In the genomic region with DNA sequence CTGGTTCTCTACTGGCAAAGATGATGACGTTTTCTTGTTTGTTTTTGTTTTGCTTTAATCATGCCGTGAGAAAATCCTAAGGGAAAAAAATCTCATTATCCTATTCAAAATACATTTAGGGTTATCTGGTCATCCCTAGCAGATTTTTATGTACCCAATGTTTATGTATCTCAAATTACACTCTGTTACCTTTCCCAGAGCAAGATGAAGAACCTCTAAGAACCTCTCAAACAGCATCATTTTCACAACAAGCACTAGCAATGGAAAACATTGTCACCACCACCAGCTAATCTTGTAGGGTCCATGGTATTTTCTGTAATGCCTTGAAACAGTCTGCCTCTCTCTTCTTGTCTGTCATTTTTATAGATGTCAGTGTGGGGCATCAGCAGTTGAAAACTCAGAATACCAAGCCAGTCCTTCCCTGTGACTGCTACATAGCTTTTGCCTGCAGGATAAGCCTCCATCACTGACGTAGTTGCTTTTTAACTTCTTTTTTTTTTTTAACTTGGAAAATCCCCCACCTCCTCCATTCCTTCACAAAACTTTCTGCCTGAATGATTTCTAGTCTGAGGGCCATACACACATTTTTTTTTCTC, we compare ENCODE assay signal across 14 cellular contexts. TPM values are rescaled to one million over a fixed set of nuclear protein-coding genes. Genes with fewer than 3 reads are reported as not detected.
DNase-seq lines count a peak whose midpoint lies in the region; ATAC-seq, FAIRE-seq and TF ChIP-seq lines count a peak whose summit lies in the region.
"Had no signal": no experiment of that assay in that cellular context is flagged by ENCODE, and none has a peak within 500 bp of the region (broad histone marks: within the 10 kb centered on the region; RNA-seq: fewer than 3 reads in every experiment).

No MANE protein-coding gene starts in this region.

- H3K4me2 ChIP-seq in SK-N-SH = 0 out of 2 replicates have a peak overlapping the region, but pooled peaks have one; percentile 83

- peaks cover 13% of the 10 kb centered on the region for H3K36me3 Mint-ChIP-seq in activated T-helper 17 cell treated with anti-CD3 and anti-CD28 coated beads, Interleukin-2, amount 50 U/mL, for 72 hours (ENCODE audit: low read depth)
- H3K36me3 Mint-ChIP-seq in HFFc6 (ENCODE audit: low read depth) = no peaks in the 10 kb centered on the region

- no peak for FAIRE-seq in GM12892 (lab: Jason Lieb, UNC)

- H3K27me3 ChIP-seq in SK-N-SH (ENCODE audit: insufficient read depth) (no peaks in the 10 kb centered on the region), iPS-20b (ENCODE audit: insufficient read depth, low read length) (peaks cover 49% of the 10 kb centered on the region), testis (no peaks in the 10 kb centered on the region)

- no peaks in the 10 kb centered on the region for H3K9me2 ChIP-seq in SK-N-SH

- H3K9me3 ChIP-seq in SK-N-SH (no peaks in the 10 kb centered on the region), iPS-20b (ENCODE audit: insufficient read depth, low read depth, low read length) (no peaks in the 10 kb centered on the region), testis (no peaks in the 10 kb centered on the region)
- H3K9me3 ChIP-seq: right atrium auricular region had no signal

- TF ChIP-seq EP300 in SK-N-SH (IDR thresholded peaks at IDR 0.05; ENCODE audit: borderline replicate concordance in 1 of 2, low read depth in 1 of 2, low read length in 1 of 2) = no peak

- CTCF ChIA-PET in SK-N-SH (lab: Yijun Ruan, JAX) = interaction anchor here (0.8 to 2.0 kb wide), 6 partner anchors 13 to 296 kb away, joined by 3 to 10 read pairs (median 3); no protein-coding TSS in a partner anchor

- H4K20me1 ChIP-seq in SK-N-SH (ENCODE audit: insufficient read depth) = peaks cover 4% of the 10 kb centered on the region; the same call in 1 of the 2 replicates

- no peak for TF ChIP-seq RAD21 in SK-N-SH (IDR thresholded peaks at IDR 0.05; ENCODE audit: low read length)

- intact Hi-C loops in testis (cut with DNase I; ENCODE audit: low total_unique reads) = no loop called here
- intact Hi-C loops in lower leg skin (cut with DNase I; ENCODE audit: low total_unique reads) = no loop called here

- DNase-seq in SK-N-SH = no peak
- DNase-seq in testis = no peak
- DNase-seq in lower leg skin (ENCODE audit: low spot score in 2 of 2) = no peak
- no peak for DNase-seq in GM12892 (ENCODE audit: insufficient read length)
- DNase-seq in HFFc6 = no peak
- DNase-seq: activated gamma-delta T cell treated with Interleukin-2 at 50 U/mL for 16 hours, cortex of kidney, KBM-7 had no signal

- H3K4me3 Mint-ChIP-seq in activated T-helper 17 cell treated with anti-CD3 and anti-CD28 coated beads, Interleukin-2, amount 50 U/mL, for 72 hours = peak overlapping the region; percentile 37
- no peak overlapping the region for H3K4me3 Mint-ChIP-seq in HFFc6
- H3K4me3 Mint-ChIP-seq: memory B cell had no signal

- peaks cover 15% of the 10 kb centered on the region for H3F3A ChIP-seq in SK-N-SH (replicated peaks; ENCODE audit: insufficient read depth)

- no peak overlapping the region for H2AFZ ChIP-seq in SK-N-SH (ENCODE audit: low read depth)

- H3K4me1 Mint-ChIP-seq in activated T-helper 17 cell treated with anti-CD3 and anti-CD28 coated beads, Interleukin-2, amount 50 U/mL, for 72 hours = peaks cover 5% of the 10 kb centered on the region
- peaks cover 6% of the 10 kb centered on the region for H3K4me1 Mint-ChIP-seq in HFFc6 (ENCODE audit: low read depth)

- TF ChIP-seq POLR2A in testis (IDR thresholded peaks at IDR 0.05) = no peak
- no peak for TF ChIP-seq POLR2A in lower leg skin (IDR thresholded peaks at IDR 0.05)
- TF ChIP-seq POLR2A in GM12892 (IDR thresholded peaks at IDR 0.05; ENCODE audit: low read depth, low read length) = no peak

- WGBS in SK-N-SH (ENCODE audit: low lambda C conversion rate) = 56% methylated on average over 3 of the region's 3 CpGs
- WGBS in testis, 2 donors = 24 to 31% methylated on average over 3 of the region's 3 CpGs
- 37 to 49% methylated on average over 3 of the region's 3 CpGs for WGBS in lower leg skin, 2 donors

- H3K36me3 ChIP-seq in SK-N-SH (replicated peaks in 1 of 2; ENCODE audit: control insufficient read depth in 1 of 2, insufficient read depth in 2 of 2, low read length in 1 of 2) (no peaks in the 10 kb centered on the region), iPS-20b (ENCODE audit: insufficient read depth, low read depth, low read length) (no peaks in the 10 kb centered on the region), testis (ENCODE audit: low read depth, missing control alignments) (no peaks in the 10 kb centered on the region)
- H3K36me3 ChIP-seq: right atrium auricular region had no signal

- TF ChIP-seq CTCF in SK-N-SH (IDR thresholded peaks at IDR 0.05) (no peak), testis (IDR thresholded peaks at IDR 0.05) (no peak), lower leg skin (IDR thresholded peaks at IDR 0.05) (no peak), HFFc6 (IDR thresholded peaks at IDR 0.05) (no peak)

- H3K9ac ChIP-seq in SK-N-SH (no peak overlapping the region), iPS-20b (ENCODE audit: low read depth, low read length) (no peak overlapping the region)

- no peak overlapping the region for H3K27ac Mint-ChIP-seq in activated T-helper 17 cell treated with anti-CD3 and anti-CD28 coated beads, Interleukin-2, amount 50 U/mL, for 72 hours
- no peak overlapping the region for H3K27ac Mint-ChIP-seq in HFFc6
- H3K27ac Mint-ChIP-seq: memory B cell had no signal

- POLR2A ChIA-PET in SK-N-SH (lab: Yijun Ruan, JAX) = interaction anchor here (0.6 kb wide), 1 partner anchor 126 kb away, joined by 3 read pairs; no protein-coding TSS in a partner anchor

- H3K27me3 Mint-ChIP-seq in activated T-helper 17 cell treated with anti-CD3 and anti-CD28 coated beads, Interleukin-2, amount 50 U/mL, for 72 hours = peaks cover 34% of the 10 kb centered on the region
- peaks cover 7% of the 10 kb centered on the region for H3K27me3 Mint-ChIP-seq in HFFc6 (ENCODE audit: insufficient read depth)

- H3K27ac ChIP-seq in SK-N-SH (ENCODE audit: low read depth in 2 of 2, low read length in 1 of 2) (peak overlapping the region in 1 of 2 experiments; percentile 94; a peak in 1 of 4 replicates), iPS-20b (ENCODE audit: low read length) (no peak overlapping the region), testis (peak overlapping the region; percentile 88 to 98)
- H3K27ac ChIP-seq: SK-N-MC had no signal

- peaks cover 0 to 18% of the 10 kb centered on the region in 2 experiments; a peak in 2 of 4 replicates for H3K4me1 ChIP-seq in SK-N-SH (ENCODE audit: control insufficient read depth in 1 of 2, insufficient read depth in 2 of 2, low read depth in 1 of 2, low read length in 1 of 2)
- peaks cover 7% of the 10 kb centered on the region; the same call in 1 of the 2 replicates for H3K4me1 ChIP-seq in iPS-20b (ENCODE audit: insufficient read depth, low read length)
- peaks cover 4% of the 10 kb centered on the region for H3K4me1 ChIP-seq in testis

- no peaks in the 10 kb centered on the region for H3K9me3 Mint-ChIP-seq in activated T-helper 17 cell treated with anti-CD3 and anti-CD28 coated beads, Interleukin-2, amount 50 U/mL, for 72 hours
- no peaks in the 10 kb centered on the region; the same call in 1 of the 2 replicates for H3K9me3 Mint-ChIP-seq in HFFc6

- no peak for ATAC-seq in SK-N-SH treated with all-trans-retinoic acid at 6 μM for 48 hours
- no peak for ATAC-seq in activated T-helper 17 cell treated with anti-CD3 and anti-CD28 coated beads, Interleukin-2, amount 50 U/mL, for 72 hours (replicated peaks)

- peak overlapping the region in 1 of 2 experiments; percentile 46; a peak in 1 of 4 replicates for H3K4me3 ChIP-seq in SK-N-SH (ENCODE audit: low read depth in 2 of 2, low read length in 1 of 2)
- H3K4me3 ChIP-seq in iPS-20b (ENCODE audit: low read length) = peak overlapping the region; percentile 80; the same call in 1 of the 2 replicates
- no peak overlapping the region for H3K4me3 ChIP-seq in testis
- H3K4me3 ChIP-seq in lower leg skin (ENCODE audit: low read depth, poor library complexity, severe bottlenecking) = no peak overlapping the region
- H3K4me3 ChIP-seq: SK-N-MC had no signal

- no peaks in the 10 kb centered on the region for H3K79me2 ChIP-seq in SK-N-SH (ENCODE audit: insufficient read depth)

TF ChIP-seq in SK-N-SH, 30 proteins besides CTCF, POLR2A, EP300 and RAD21 (continues in another document):
- TF ChIP-seq CHD2 (IDR thresholded peaks at IDR 0.05; ENCODE audit: low read length, partially characterized antibody) (no peak), IRF3 (IDR thresholded peaks at IDR 0.05; ENCODE audit: low read depth, low read length) (no peak)

TF ChIP-seq in SK-N-SH treated with all-trans-retinoic acid at 6 μM for 48 hours, 23 proteins besides CTCF, POLR2A, EP300 and RAD21 (continues in another document):
- no peak for TF ChIP-seq TCF4 (CRISPR knock-in tag; IDR thresholded peaks at IDR 0.05; ENCODE audit: borderline replicate concordance)
- TF ChIP-seq ZFP3 (CRISPR knock-in tag; IDR thresholded peaks at IDR 0.05) = no peak
- TF ChIP-seq ARNTL (CRISPR knock-in tag; IDR thresholded peaks at IDR 0.05; ENCODE audit: borderline replicate concordance, low read depth) = no peak
- TF ChIP-seq ZNF8 (CRISPR knock-in tag; IDR thresholded peaks at IDR 0.05) = no peak
- no peak for TF ChIP-seq ESRRG (CRISPR knock-in tag; IDR thresholded peaks at IDR 0.05)
- no peak for TF ChIP-seq TOX (CRISPR knock-in tag; IDR thresholded peaks at IDR 0.05; ENCODE audit: borderline replicate concordance)
- no peak for TF ChIP-seq ZC3H10 (CRISPR knock-in tag; IDR thresholded peaks at IDR 0.05)
- no peak for TF ChIP-seq SNAI2 (CRISPR knock-in tag; IDR thresholded peaks at IDR 0.05)
- TF ChIP-seq PPARA (CRISPR knock-in tag; IDR thresholded peaks at IDR 0.05; ENCODE audit: borderline replicate concordance) = no peak

RNA-seq across cellular contexts. Expression of gene SNAP25, which starts 2.4 kb away (rescaled TPM):
- polyA plus RNA-seq in SK-N-SH (2012; rRNA removed) (42.4 and 46.0 TPM in 2 replicates), testis (ENCODE audit: insufficient read depth, low read depth, low replicate concordance) (8.0 TPM)
- polyA plus RNA-seq in SK-N-SH (2012; cell fraction: cytosol; rRNA removed) = 46.0 and 48.8 TPM in 2 replicates
- 89.1 and 142 TPM in 2 replicates for polyA plus RNA-seq in SK-N-SH (2012; cell fraction: nucleus; rRNA removed)
- total RNA-seq in activated T-helper 17 cell treated with anti-CD3 and anti-CD28 coated beads, Interleukin-2, amount 50 U/mL, for 72 hours = 1 to 10 TPM in 1 of 2 donors, under 1 TPM in 1; 0.13 to 7.2 TPM
- total RNA-seq in testis (10 to 100 TPM; 11.3 to 13.7 TPM), lower leg skin (1 to 10 TPM in 1 of 4 donors, under 1 TPM in 1, not detected in 2; 0.34 to 2.1 TPM)
- not detected for polyA plus RNA-seq in GM12892 (2012; ENCODE audit: missing spikeins)
- total RNA-seq in HFFc6 (2021; fragmentation: NEBNext Ultra II Directional; extraction: Animal tissue kit (Norgen Biotek cat#: 25700)) = under 1 TPM in 1 of 6 experiments, not detected in 5; 0.10 TPM
